ENCODE assay signal across 8 cellular contexts in genomic region chr7:5525271-5526189, GRCh38. TPM values are rescaled to one million over a fixed set of nuclear protein-coding genes. Genes with fewer than 3 reads are reported as not detected.
DNase-seq lines count a peak whose midpoint lies in the region; ATAC-seq and TF ChIP-seq lines count a peak whose summit lies in the region.

No MANE protein-coding gene starts in this region.

- TF ChIP-seq CTCF in RWPE1 (conservative IDR thresholded peaks at IDR 0.05; ENCODE audit: low read depth), result no peak

- H3K36me3 Mint-ChIP-seq in activated naive CD4-positive, alpha-beta T cell treated with anti-CD3 and anti-CD28 coated beads for 36 hours (ENCODE audit: low read depth), result peaks cover 35% of the 10 kb centered on the region
- peaks cover 64% of the 10 kb centered on the region for H3K36me3 Mint-ChIP-seq in central memory CD8-positive, alpha-beta T cell (ENCODE audit: insufficient read depth)
- peaks cover 18 to 44% (median 23%) of the 10 kb centered on the region in 5 donors for H3K36me3 Mint-ChIP-seq in naive thymus-derived CD4-positive, alpha-beta T cell

- H3K27me3 ChIP-seq in naive thymus-derived CD4-positive, alpha-beta T cell (ENCODE audit: control insufficient read depth in 2 of 2, insufficient read depth in 2 of 2, low read length in 2 of 2), result no peaks in the 10 kb centered on the region

- intact Hi-C loops in activated naive CD4-positive, alpha-beta T cell treated with anti-CD3 and anti-CD28 coated beads for 36 hours (cut with micrococcal nuclease), result no loop called here
- intact Hi-C loops in naive thymus-derived CD4-positive, alpha-beta T cell (cut with micrococcal nuclease), result no loop called here

- H3K36me3 ChIP-seq in naive thymus-derived CD4-positive, alpha-beta T cell (ENCODE audit: control insufficient read depth in 2 of 3, insufficient read depth in 3 of 3, low read length in 3 of 3), result peaks cover 22 to 43% (median 27%) of the 10 kb centered on the region in 3 experiments

- no peak overlapping the region for H3K4me3 ChIP-seq in naive thymus-derived CD4-positive, alpha-beta T cell (ENCODE audit: low read length)

- POLR2A ChIA-PET in RWPE1 (lab: Yijun Ruan, JAX; ENCODE audit: low non-redundant PET), result interaction anchor here (0.6 to 1.4 kb wide), 5 partner anchors 10 to 33 kb away, joined by 3 to 8 read pairs (median 5); no protein-coding TSS in a partner anchor
- POLR2A ChIA-PET in naive thymus-derived CD4-positive, alpha-beta T cell (lab: Charles Lee), result interaction anchor here (0.5 to 2.7 kb wide), 16 partner anchors 10 to 1077 kb away, joined by 3 to 13 read pairs (median 4); no protein-coding TSS in a partner anchor

- CTCF ChIA-PET in activated naive CD4-positive, alpha-beta T cell treated with anti-CD3 and anti-CD28 coated beads for 36 hours (lab: Charles Lee), result interaction anchor here (0.7 to 2.7 kb wide), 6 partner anchors 10 to 153 kb away, joined by 3 to 12 read pairs (median 6); no protein-coding TSS in a partner anchor
- CTCF ChIA-PET in RWPE1 (lab: Yijun Ruan, JAX), result interaction anchor here (0.7 to 1.5 kb wide), 2 partner anchors 30 to 34 kb away, joined by 5 to 7 read pairs; no protein-coding TSS in a partner anchor
- CTCF ChIA-PET in naive thymus-derived CD4-positive, alpha-beta T cell (lab: Charles Lee), result interaction anchor here (0.7 to 1.5 kb wide), 5 partner anchors 27 to 948 kb away, joined by 3 to 6 read pairs (median 4); no protein-coding TSS in a partner anchor

- peak overlapping the region; percentile 99 for H3K27ac ChIP-seq in RWPE1
- H3K27ac ChIP-seq in naive thymus-derived CD4-positive, alpha-beta T cell (ENCODE audit: low read depth, low read length), result peak overlapping the region; percentile 99

- no peaks in the 10 kb centered on the region for H3K9me3 Mint-ChIP-seq in activated naive CD4-positive, alpha-beta T cell treated with anti-CD3 and anti-CD28 coated beads for 36 hours
- H3K9me3 Mint-ChIP-seq in central memory CD8-positive, alpha-beta T cell, result no peaks in the 10 kb centered on the region
- H3K9me3 Mint-ChIP-seq in naive thymus-derived CD4-positive, alpha-beta T cell, result peaks cover 0 to 29% (median 0%) of the 10 kb centered on the region in 11 donors

- peak overlapping the region; percentile 99 for H3K4me3 Mint-ChIP-seq in activated naive CD4-positive, alpha-beta T cell treated with anti-CD3 and anti-CD28 coated beads for 36 hours
- H3K4me3 Mint-ChIP-seq in central memory CD8-positive, alpha-beta T cell, result peak overlapping the region; percentile 99
- H3K4me3 Mint-ChIP-seq in naive thymus-derived CD4-positive, alpha-beta T cell, result peak overlapping the region; percentile 27 to 100 (median 99)

- DNase-seq in activated naive CD4-positive, alpha-beta T cell treated with anti-CD3 and anti-CD28 coated beads for 36 hours, result peak; percentile 45
- DNase-seq in activated naive CD4-positive, alpha-beta T cell treated with Interleukin-2 at 50 U/mL for 16 hours, result no peak
- no peak for DNase-seq in RWPE1 (ENCODE audit: low spot score)
- no peak for DNase-seq in central memory CD8-positive, alpha-beta T cell (ENCODE audit: low spot score in 2 of 2)
- peak in 7 of 9 donors; percentile 19 to 52 (median 39) for DNase-seq in naive thymus-derived CD4-positive, alpha-beta T cell

- peak overlapping the region; percentile 95 for H3K27ac Mint-ChIP-seq in activated naive CD4-positive, alpha-beta T cell treated with anti-CD3 and anti-CD28 coated beads for 36 hours
- peak overlapping the region; percentile 96 for H3K27ac Mint-ChIP-seq in central memory CD8-positive, alpha-beta T cell (ENCODE audit: low read depth)
- H3K27ac Mint-ChIP-seq in naive thymus-derived CD4-positive, alpha-beta T cell, result peak overlapping the region; percentile 83 to 99 (median 98)

- H3K27me3 Mint-ChIP-seq in activated naive CD4-positive, alpha-beta T cell treated with anti-CD3 and anti-CD28 coated beads for 36 hours (ENCODE audit: low read depth), result no peaks in the 10 kb centered on the region
- H3K27me3 Mint-ChIP-seq in central memory CD8-positive, alpha-beta T cell, result no peaks in the 10 kb centered on the region
- H3K27me3 Mint-ChIP-seq in naive thymus-derived CD4-positive, alpha-beta T cell, result peaks cover 0 to 18% (median 0%) of the 10 kb centered on the region in 5 donors

- ATAC-seq in central memory CD8-positive, alpha-beta T cell (replicated peaks; ENCODE audit: extremely low read depth, poor library complexity, severe bottlenecking), result no peak
- no peak for ATAC-seq in naive thymus-derived CD4-positive, alpha-beta T cell
- ATAC-seq in GM19351 (IDR thresholded peaks at IDR 0.05; ENCODE audit: unreplicated experiment) (no peak), HG03139 (IDR thresholded peaks at IDR 0.05; ENCODE audit: unreplicated experiment) (no peak), GM19395 (IDR thresholded peaks at IDR 0.05; ENCODE audit: unreplicated experiment) (no peak)

- H3K9me3 ChIP-seq in naive thymus-derived CD4-positive, alpha-beta T cell (ENCODE audit: control insufficient read depth in 2 of 3, low read length in 3 of 3), result no peaks in the 10 kb centered on the region

- peaks cover 30% of the 10 kb centered on the region for H3K4me1 Mint-ChIP-seq in activated naive CD4-positive, alpha-beta T cell treated with anti-CD3 and anti-CD28 coated beads for 36 hours (ENCODE audit: low read depth)
- H3K4me1 Mint-ChIP-seq in central memory CD8-positive, alpha-beta T cell, result peaks cover 47% of the 10 kb centered on the region
- peaks cover 32 to 51% (median 38%) of the 10 kb centered on the region in 7 donors for H3K4me1 Mint-ChIP-seq in naive thymus-derived CD4-positive, alpha-beta T cell

- H3K4me1 ChIP-seq in naive thymus-derived CD4-positive, alpha-beta T cell (ENCODE audit: control insufficient read depth in 2 of 2, insufficient read depth in 2 of 2, low read length in 2 of 2), result peaks cover 3 to 8% of the 10 kb centered on the region in 2 donors

RNA-seq across cellular contexts. Expression of gene ACTB, which starts 4.9 kb away (rescaled TPM):
- total RNA-seq in activated naive CD4-positive, alpha-beta T cell treated with anti-CD3 and anti-CD28 coated beads for 36 hours, result 1,000 to 10,000 TPM; 7,750 to 8,015 TPM
- over 10,000 TPM in 1 of 5 experiments, 1,000 to 10,000 TPM in 4; 2,405 to 12,292 (median 2,801) TPM for total RNA-seq in naive thymus-derived CD4-positive, alpha-beta T cell
- polyA plus RNA-seq in naive thymus-derived CD4-positive, alpha-beta T cell, result over 10,000 TPM; 11,269 to 12,728 TPM

RNA-seq across cellular contexts. Expression of gene FBXL18, which starts 11.9 kb away (rescaled TPM):
- 1 to 10 TPM; 7.0 to 7.1 TPM for total RNA-seq in activated naive CD4-positive, alpha-beta T cell treated with anti-CD3 and anti-CD28 coated beads for 36 hours
- 10 to 100 TPM in 2 of 5 experiments, 1 to 10 TPM in 3; 7.3 to 13.7 (median 9.7) TPM for total RNA-seq in naive thymus-derived CD4-positive, alpha-beta T cell
- 1 to 10 TPM; 1.6 to 2.0 TPM for polyA plus RNA-seq in naive thymus-derived CD4-positive, alpha-beta T cell

Comparison
In these comparisons a context has a peak if more than half of its experiments do, and no peak if none do; other contexts are left out.
1. DNase-seq: peak in activated naive CD4-positive, alpha-beta T cell treated with anti-CD3 and anti-CD28 coated beads for 36 hours (single experiment) and naive thymus-derived CD4-positive, alpha-beta T cell (7 of 9); none in activated naive CD4-positive, alpha-beta T cell treated with Interleukin-2 at 50 U/mL for 16 hours (single experiment), RWPE1 (single experiment) and central memory CD8-positive, alpha-beta T cell (0 of 2).
2. Peak in every context shown above with its lines, with median percentiles within 50 percentile points of each other: H3K27ac Mint-ChIP-seq and H3K4me3 Mint-ChIP-seq.